Comparison of ENCODE assay signal across 16 cellular contexts in genomic region chr3:146165370-146165769, GRCh38. TPM values are rescaled to one million over a fixed set of nuclear protein-coding genes. Genes with fewer than 3 reads are reported as not detected.
DNase-seq lines count a peak whose midpoint lies in the region; ATAC-seq and TF ChIP-seq lines count a peak whose summit lies in the region.
"Had no signal": no experiment of that assay in that cellular context is flagged by ENCODE, and none has a peak within 500 bp of the region (broad histone marks: within the 10 kb centered on the region; RNA-seq: fewer than 3 reads in every experiment).

No MANE protein-coding gene starts in this region.

- H3K18ac ChIP-seq in neuronal stem cell (ENCODE audit: low read length), result no peak overlapping the region

- H3K27ac Mint-ChIP-seq in chondrocyte (ENCODE audit: unreplicated experiment), result peak overlapping the region; percentile 96
- H3K27ac Mint-ChIP-seq in T-cell, result no peak overlapping the region
- H3K27ac Mint-ChIP-seq: type B pancreatic cell had no signal

- peak overlapping the region; percentile 64 for H3K27ac ChIP-seq in right atrium auricular region
- H3K27ac ChIP-seq in neuronal stem cell (replicated peaks; ENCODE audit: low read length), result no peak overlapping the region
- H3K27ac ChIP-seq: VCaP had no signal

- no peak overlapping the region for H2AFZ ChIP-seq in neuronal stem cell (ENCODE audit: low read length)

- H3K36me3 ChIP-seq in right atrium auricular region (no peaks in the 10 kb centered on the region), mucosa of descending colon (ENCODE audit: low read depth) (no peaks in the 10 kb centered on the region), neuronal stem cell (replicated peaks in 1 of 2; ENCODE audit: control insufficient read depth in 2 of 2, insufficient read depth in 2 of 2, low read length in 2 of 2) (no peaks in the 10 kb centered on the region)
- H3K36me3 ChIP-seq: HAP-1 had no signal

- H2BK12ac ChIP-seq in neuronal stem cell (ENCODE audit: low read length), result no peak overlapping the region

- no peak overlapping the region for H2BK5ac ChIP-seq in neuronal stem cell (ENCODE audit: low read length)

- TF ChIP-seq CTCF in right atrium auricular region (IDR thresholded peaks at IDR 0.05), result no peak
- no peak for TF ChIP-seq CTCF in chondrocyte (IDR thresholded peaks at IDR 0.05)
- no peak for TF ChIP-seq CTCF in mucosa of descending colon (IDR thresholded peaks at IDR 0.05)

- H3K4ac ChIP-seq in neuronal stem cell (ENCODE audit: low read length), result no peak overlapping the region

- H3K4me3 ChIP-seq in right atrium auricular region (no peak overlapping the region), mucosa of descending colon (peak overlapping the region; percentile 6), neuronal stem cell (ENCODE audit: low read length in 2 of 2) (no peak overlapping the region)
- H3K4me3 ChIP-seq: HAP-1 had no signal

- POLR2A ChIA-PET in T-cell (lab: Charles Lee), result no interaction called here

- WGBS in neuronal stem cell (ENCODE audit: extremely low coverage in 2 of 2, insufficient read length in 2 of 2, insufficient replicate concordance in 1 of 2), 2 donors, result no CpG with 5 or more reads among the region's 6 CpGs

- H3K4me2 ChIP-seq in neuronal stem cell (ENCODE audit: insufficient read depth, low read length, poor library complexity, severe bottlenecking), result no peak overlapping the region

- H3K23ac ChIP-seq in neuronal stem cell (ENCODE audit: low read depth, low read length, poor library complexity), result no peak overlapping the region

- peak overlapping the region; percentile 33 for H3K4me3 Mint-ChIP-seq in chondrocyte (ENCODE audit: unreplicated experiment)
- no peak overlapping the region for H3K4me3 Mint-ChIP-seq in T-cell
- H3K4me3 Mint-ChIP-seq: type B pancreatic cell had no signal

- no peak overlapping the region for H3K14ac ChIP-seq in neuronal stem cell (ENCODE audit: low read length)

- no peaks in the 10 kb centered on the region for H3K27me3 ChIP-seq in right atrium auricular region
- peaks cover 0 to 19% (median 4%) of the 10 kb centered on the region in 3 experiments for H3K27me3 ChIP-seq in neuronal stem cell (ENCODE audit: control insufficient read depth in 3 of 3, insufficient read depth in 3 of 3, low read depth in 1 of 3, low read length in 3 of 3)

- H4K8ac ChIP-seq in neuronal stem cell (ENCODE audit: low read depth, low read length), result no peak overlapping the region

- H2BK15ac ChIP-seq in neuronal stem cell (ENCODE audit: low read length), result no peak overlapping the region

- H3K79me1 ChIP-seq in neuronal stem cell (ENCODE audit: low read depth, low read length), result no peaks in the 10 kb centered on the region

- no peak for DNase-seq in right atrium auricular region (ENCODE audit: low spot score)
- no peak for DNase-seq in cardiac septum (ENCODE audit: low spot score)
- no peak for DNase-seq in chondrocyte (ENCODE audit: low spot score)
- no peak for DNase-seq in mucosa of descending colon
- no peak for DNase-seq in T-cell
- no peak for DNase-seq in neuronal stem cell (ENCODE audit: low spot score)
- DNase-seq: amniotic stem cell, DND-41, NCI-H1417 treated with DMSO at 0.1 percent for 48 hours, SIG-M5 had no signal

- no peak overlapping the region for H3K9ac ChIP-seq in neuronal stem cell (ENCODE audit: low read depth, low read length, poor library complexity)

- no peak overlapping the region for H2AK5ac ChIP-seq in neuronal stem cell (ENCODE audit: low read depth, low read length)

- peaks cover 0 to 37% of the 10 kb centered on the region in 2 donors for H3K4me1 ChIP-seq in right atrium auricular region
- H3K4me1 ChIP-seq in mucosa of descending colon (ENCODE audit: low read depth), result peaks cover 11% of the 10 kb centered on the region
- H3K4me1 ChIP-seq in neuronal stem cell (ENCODE audit: control insufficient read depth in 2 of 2, insufficient read depth in 1 of 2, low read depth in 1 of 2, low read length in 2 of 2), result no peaks in the 10 kb centered on the region

- no peaks in the 10 kb centered on the region for H3K27me3 Mint-ChIP-seq in chondrocyte (ENCODE audit: low read depth)
- peaks cover 26 to 35% of the 10 kb centered on the region in 2 donors for H3K27me3 Mint-ChIP-seq in T-cell

- intact Hi-C loops in cardiac septum (cut with DNase I) (no loop called here), mucosa of descending colon (cut with DNase I, micrococcal nuclease) (no loop called here)

- CTCF ChIA-PET in T-cell (lab: Charles Lee), result no interaction called here

- ATAC-seq in mucosa of descending colon (no peak), HG02885 (IDR thresholded peaks at IDR 0.05; ENCODE audit: poor library complexity, unreplicated experiment) (no peak), GM18873 (IDR thresholded peaks at IDR 0.05; ENCODE audit: low FRiP score, unreplicated experiment) (no peak), T-cell (replicated peaks in 1 of 4) (no peak)
- ATAC-seq: sciatic nerve had no signal

- no peak overlapping the region for H2BK120ac ChIP-seq in neuronal stem cell (ENCODE audit: low read depth, low read length)

- H3K9me3 Mint-ChIP-seq in chondrocyte (ENCODE audit: low read depth) (peaks cover 7% of the 10 kb centered on the region), T-cell (no peaks in the 10 kb centered on the region)

- H3K4me1 Mint-ChIP-seq in chondrocyte (ENCODE audit: low read depth) (peaks cover 59% of the 10 kb centered on the region), T-cell (peaks cover 1 to 12% (median 8%) of the 10 kb centered on the region in 3 donors)

- peaks cover 4% of the 10 kb centered on the region for H3K36me3 Mint-ChIP-seq in chondrocyte (ENCODE audit: low read depth)
- no peaks in the 10 kb centered on the region for H3K36me3 Mint-ChIP-seq in T-cell

- H3K9me3 ChIP-seq in right atrium auricular region, result no peaks in the 10 kb centered on the region
- no peaks in the 10 kb centered on the region for H3K9me3 ChIP-seq in mucosa of descending colon
- no peaks in the 10 kb centered on the region for H3K9me3 ChIP-seq in neuronal stem cell (replicated peaks in 1 of 2; ENCODE audit: control insufficient read depth in 2 of 2, insufficient read depth in 1 of 2, low read depth in 1 of 2, low read length in 2 of 2)
- H3K9me3 ChIP-seq: HAP-1 had no signal

- H4K91ac ChIP-seq in neuronal stem cell (ENCODE audit: low read depth, low read length, poor library complexity), result no peak overlapping the region

RNA-seq across cellular contexts. Expression of gene PLOD2, which starts 4.4 kb away (rescaled TPM):
- total RNA-seq in right atrium auricular region (10 to 100 TPM; 18.2 to 30.5 TPM), cardiac septum (27.3 TPM), chondrocyte (208 to 249 TPM (median 212 TPM) in 3 replicates), mucosa of descending colon (100 to 1,000 TPM in 2 of 3 donors, 10 to 100 TPM in 1; 92.9 to 113 (median 101) TPM), T-cell (under 1 TPM in 4 of 5 donors, not detected in 1; 0.28 to 0.63 (median 0.46) TPM)
- polyA plus RNA-seq in neuronal stem cell (2013, experiment 1 of 2), result 9.3 TPM
- 11.7 TPM for polyA plus RNA-seq in neuronal stem cell (2013, experiment 2 of 2)

Comparison
In these comparisons a context has a peak if more than half of its experiments do, and no peak if none do; other contexts are left out.
1. RNA of gene PLOD2, which starts 4.4 kb away (total RNA-seq): 208 to 249 TPM in chondrocyte, 92.9 to 113 TPM in mucosa of descending colon, 18.2 to 30.5 TPM in right atrium auricular region and 27.3 TPM in cardiac septum (single experiment); 0.28 to 0.63 TPM in T-cell; every median in the first group is over 10 times any median in the second.